In genomic region chr12:6850796-6851152, GRCh38 we compare ENCODE assay signal across 8 cellular contexts. TPM values are rescaled to one million over a fixed set of nuclear protein-coding genes. Genes with fewer than 3 reads are reported as not detected.
DNase-seq lines count a peak whose midpoint lies in the region; ATAC-seq and TF ChIP-seq lines count a peak whose summit lies in the region.

No MANE protein-coding gene starts in this region.

- H3F3A ChIP-seq in SK-N-SH (replicated peaks; ENCODE audit: insufficient read depth), result peaks cover 21% of the 10 kb centered on the region

- H3K27ac Mint-ChIP-seq in activated CD4-positive, alpha-beta memory T cell treated with anti-CD3 and anti-CD28 coated beads for 36 hours, result peak overlapping the region; percentile 98
- no peak overlapping the region for H3K27ac Mint-ChIP-seq in stimulated activated memory B cell treated with anti-CD40 and anti-IgM and Interleukin-4, amounts not matched to agents 10 μg/mL and 1 μg/mL and 100 μg/mL, for 72 hours

- H3K4me1 ChIP-seq in SK-N-SH (ENCODE audit: control insufficient read depth in 1 of 2, insufficient read depth in 2 of 2, low read depth in 1 of 2, low read length in 1 of 2) (peaks cover 7 to 17% of the 10 kb centered on the region in 2 experiments), iPS DF 6.9 (ENCODE audit: control insufficient read depth, insufficient read depth, low read length) (peaks cover 2% of the 10 kb centered on the region; the same call in 1 of the 2 replicates)

- no peaks in the 10 kb centered on the region for H3K9me3 ChIP-seq in SK-N-SH
- no peaks in the 10 kb centered on the region for H3K9me3 ChIP-seq in iPS DF 6.9 (ENCODE audit: control insufficient read depth, insufficient read depth, low read length)

- DNase-seq in SK-N-SH (no peak), iPS DF 6.9 (ENCODE audit: low read depth, low spot score) (no peak), NCI-H146 treated with DMSO at 0.1 percent for 48 hours (lab: John Stamatoyannopoulos, UW; ENCODE audit: unreplicated experiment) (no peak), erythroblast (lab: John Stamatoyannopoulos, UW) (no peak)
- no peak for DNase-seq in activated CD4-positive, alpha-beta memory T cell treated with anti-CD3 and anti-CD28 coated beads for 36 hours

- H3K9me3 Mint-ChIP-seq in activated CD4-positive, alpha-beta memory T cell treated with anti-CD3 and anti-CD28 coated beads for 36 hours, result no peaks in the 10 kb centered on the region
- H3K9me3 Mint-ChIP-seq in stimulated activated memory B cell treated with anti-CD40 and anti-IgM and Interleukin-4, amounts not matched to agents 10 μg/mL and 1 μg/mL and 100 μg/mL, for 72 hours, result no peaks in the 10 kb centered on the region

- TF ChIP-seq EP300 in SK-N-SH (IDR thresholded peaks at IDR 0.05; ENCODE audit: borderline replicate concordance in 1 of 2, low read depth in 1 of 2, low read length in 1 of 2), result no peak

- intact Hi-C loops in activated CD4-positive, alpha-beta memory T cell treated with anti-CD3 and anti-CD28 coated beads for 36 hours (cut with micrococcal nuclease), result loop anchor here (1.0 to 5.0 kb wide), 4 partner anchors 161 to 423 kb away; partner anchors contain the start of genes CHD4, MRPL51 and ZNF384

- no peak for ATAC-seq in SK-N-SH treated with all-trans-retinoic acid at 6 μM for 48 hours
- no peak for ATAC-seq in stimulated activated memory B cell treated with anti-CD40 and anti-IgM and Interleukin-4, amounts not matched to agents 10 μg/mL and 1 μg/mL and 100 μg/mL, for 72 hours
- no peak for ATAC-seq in HG02759 (IDR thresholded peaks at IDR 0.05; ENCODE audit: unreplicated experiment)

- no peaks in the 10 kb centered on the region for H3K27me3 ChIP-seq in SK-N-SH (ENCODE audit: insufficient read depth)
- no peaks in the 10 kb centered on the region for H3K27me3 ChIP-seq in iPS DF 6.9 (ENCODE audit: control insufficient read depth, insufficient read depth, low read length)

- H3K36me3 Mint-ChIP-seq in activated CD4-positive, alpha-beta memory T cell treated with anti-CD3 and anti-CD28 coated beads for 36 hours, result peaks cover 27% of the 10 kb centered on the region
- H3K36me3 Mint-ChIP-seq in stimulated activated memory B cell treated with anti-CD40 and anti-IgM and Interleukin-4, amounts not matched to agents 10 μg/mL and 1 μg/mL and 100 μg/mL, for 72 hours, result peaks cover 9% of the 10 kb centered on the region

- CTCF ChIA-PET in SK-N-SH (lab: Yijun Ruan, JAX), result interaction anchor here (1.2 to 19.4 kb wide), 6 partner anchors 8 to 287 kb away, joined by 3 to 225 read pairs (median 15); partner anchors contain the start of genes GNB3, MLF2, P3H3 and SPSB2
- CTCF ChIA-PET in activated CD4-positive, alpha-beta memory T cell treated with anti-CD3 and anti-CD28 coated beads for 36 hours (lab: Charles Lee), result interaction anchor here (0.9 to 6.5 kb wide), 10 partner anchors 9 to 232 kb away, joined by 3 to 74 read pairs (median 14); partner anchors contain the start of genes MLF2, SPSB2 and TPI1

- H4K20me1 ChIP-seq in SK-N-SH (ENCODE audit: insufficient read depth), result no peaks in the 10 kb centered on the region; the same call in 1 of the 2 replicates

- peaks cover 29% of the 10 kb centered on the region for H3K4me1 Mint-ChIP-seq in activated CD4-positive, alpha-beta memory T cell treated with anti-CD3 and anti-CD28 coated beads for 36 hours (ENCODE audit: low read depth)
- peaks cover 57% of the 10 kb centered on the region for H3K4me1 Mint-ChIP-seq in stimulated activated memory B cell treated with anti-CD40 and anti-IgM and Interleukin-4, amounts not matched to agents 10 μg/mL and 1 μg/mL and 100 μg/mL, for 72 hours

- POLR2A ChIA-PET in SK-N-SH (lab: Yijun Ruan, JAX), result interaction anchor here (0.8 to 3.4 kb wide), 11 partner anchors 10 to 162 kb away, joined by 3 to 57 read pairs (median 15); partner anchors contain the start of genes C12orf57, COPS7A, GNB3 and P3H3
- POLR2A ChIA-PET in activated CD4-positive, alpha-beta memory T cell treated with anti-CD3 and anti-CD28 coated beads for 36 hours (lab: Charles Lee), result interaction anchor here (1.0 to 5.0 kb wide), 15 partner anchors 8 to 318 kb away, joined by 4 to 94 read pairs (median 7); partner anchors contain the start of genes C12orf57, CD4, COPS7A and GAPDH

- H3K4me3 ChIP-seq in SK-N-SH (ENCODE audit: low read depth in 2 of 2, low read length in 1 of 2) (peak overlapping the region; percentile 70 to 76), iPS DF 6.9 (ENCODE audit: low read length) (peak overlapping the region; percentile 83; the same call in 1 of the 2 replicates)

- peak overlapping the region; percentile 95 for H3K4me3 Mint-ChIP-seq in activated CD4-positive, alpha-beta memory T cell treated with anti-CD3 and anti-CD28 coated beads for 36 hours
- peak overlapping the region; percentile 55 for H3K4me3 Mint-ChIP-seq in stimulated activated memory B cell treated with anti-CD40 and anti-IgM and Interleukin-4, amounts not matched to agents 10 μg/mL and 1 μg/mL and 100 μg/mL, for 72 hours

- TF ChIP-seq RAD21 in SK-N-SH (IDR thresholded peaks at IDR 0.05; ENCODE audit: low read length), result no peak

- 31% methylated on average over 9 of the region's 16 CpGs for WGBS in SK-N-SH (ENCODE audit: low lambda C conversion rate)
- no CpG with 5 or more reads among the region's 16 CpGs for WGBS in iPS DF 6.9 (ENCODE audit: insufficient coverage, insufficient read length)

- H3K27me3 Mint-ChIP-seq in activated CD4-positive, alpha-beta memory T cell treated with anti-CD3 and anti-CD28 coated beads for 36 hours, result no peaks in the 10 kb centered on the region
- no peaks in the 10 kb centered on the region for H3K27me3 Mint-ChIP-seq in stimulated activated memory B cell treated with anti-CD40 and anti-IgM and Interleukin-4, amounts not matched to agents 10 μg/mL and 1 μg/mL and 100 μg/mL, for 72 hours

- H3K36me3 ChIP-seq in SK-N-SH (replicated peaks in 1 of 2; ENCODE audit: control insufficient read depth in 1 of 2, insufficient read depth in 2 of 2, low read length in 1 of 2) (peaks cover 28 to 37% of the 10 kb centered on the region in 2 experiments), iPS DF 6.9 (ENCODE audit: control insufficient read depth, insufficient read depth, low read length) (peaks cover 19% of the 10 kb centered on the region; the same call in 1 of the 2 replicates)

- TF ChIP-seq CTCF in SK-N-SH (IDR thresholded peaks at IDR 0.05), result no peak

- H3K9me2 ChIP-seq in SK-N-SH, result no peaks in the 10 kb centered on the region

- H3K27ac ChIP-seq in SK-N-SH (ENCODE audit: low read depth in 2 of 2, low read length in 1 of 2) (peak overlapping the region; percentile 41 to 73; a peak in 1 of 4 replicates), iPS DF 6.9 (ENCODE audit: low read length) (no peak overlapping the region)

- H3K79me2 ChIP-seq in SK-N-SH (ENCODE audit: insufficient read depth), result peaks cover 68% of the 10 kb centered on the region

- H3K9ac ChIP-seq in SK-N-SH, result peak overlapping the region; percentile 59; the same call in 1 of the 2 replicates

- no peak overlapping the region for H2AFZ ChIP-seq in SK-N-SH (ENCODE audit: low read depth)

- no peak for TF ChIP-seq POLR2A in erythroblast (IDR thresholded peaks at IDR 0.05; ENCODE audit: low read length)

- H3K4me2 ChIP-seq in SK-N-SH, result peak overlapping the region; percentile 77

TF ChIP-seq in SK-N-SH, 30 proteins besides CTCF, POLR2A, EP300 and RAD21 (continues in another document):
- TF ChIP-seq POLR2AphosphoS5 (IDR thresholded peaks at IDR 0.05; ENCODE audit: low read depth, low read length) (no peak), EZH2phosphoT487 (IDR thresholded peaks at IDR 0.05; ENCODE audit: borderline replicate concordance, low read depth) (no peak), NFIC (IDR thresholded peaks at IDR 0.05; ENCODE audit: borderline replicate concordance) (no peak), RCOR1 (IDR thresholded peaks at IDR 0.05; ENCODE audit: low read length) (no peak), CHD2 (IDR thresholded peaks at IDR 0.05; ENCODE audit: low read length, partially characterized antibody) (no peak)

TF ChIP-seq in SK-N-SH treated with all-trans-retinoic acid at 6 μM for 48 hours, 23 proteins besides CTCF, POLR2A, EP300 and RAD21 (continues in another document):
- TF ChIP-seq GLIS3 (CRISPR knock-in tag; IDR thresholded peaks at IDR 0.05), result no peak
- TF ChIP-seq ISL1 (CRISPR knock-in tag; IDR thresholded peaks at IDR 0.05), result no peak
- no peak for TF ChIP-seq ZFP3 (CRISPR knock-in tag; IDR thresholded peaks at IDR 0.05)
- TF ChIP-seq BACH2 (CRISPR knock-in tag; IDR thresholded peaks at IDR 0.05; ENCODE audit: borderline replicate concordance), result no peak
- no peak for TF ChIP-seq PPARA (CRISPR knock-in tag; IDR thresholded peaks at IDR 0.05; ENCODE audit: borderline replicate concordance)

RNA-seq across cellular contexts. Expression of gene CDCA3, which starts 0.3 kb away (rescaled TPM):
- polyA plus RNA-seq in SK-N-SH (2012; rRNA removed), result 33.0 and 34.0 TPM in 2 replicates
- 18.8 and 25.0 TPM in 2 replicates for polyA plus RNA-seq in SK-N-SH (2012; cell fraction: cytosol; rRNA removed)
- 49.3 and 55.0 TPM in 2 replicates for polyA plus RNA-seq in SK-N-SH (2012; cell fraction: nucleus; rRNA removed)
- 10 to 100 TPM; 80.3 to 87.8 TPM for total RNA-seq in activated CD4-positive, alpha-beta memory T cell treated with anti-CD3 and anti-CD28 coated beads for 36 hours

RNA-seq across cellular contexts. Expression of gene USP5, which starts 1.2 kb away (rescaled TPM):
- 97.2 and 100 TPM in 2 replicates for polyA plus RNA-seq in SK-N-SH (2012; rRNA removed)
- polyA plus RNA-seq in SK-N-SH (2012; cell fraction: cytosol; rRNA removed), result 46.4 and 64.2 TPM in 2 replicates
- 203 and 208 TPM in 2 replicates for polyA plus RNA-seq in SK-N-SH (2012; cell fraction: nucleus; rRNA removed)
- total RNA-seq in activated CD4-positive, alpha-beta memory T cell treated with anti-CD3 and anti-CD28 coated beads for 36 hours, result 100 to 1,000 TPM; 125 to 130 TPM

RNA-seq across cellular contexts. Expression of gene GNB3, which starts 10.0 kb away (rescaled TPM):
- polyA plus RNA-seq in SK-N-SH (2012; rRNA removed), result 12.9 and 13.8 TPM in 2 replicates
- 1.6 and 3.0 TPM in 2 replicates for polyA plus RNA-seq in SK-N-SH (2012; cell fraction: cytosol; rRNA removed)
- polyA plus RNA-seq in SK-N-SH (2012; cell fraction: nucleus; rRNA removed), result 93.1 and 96.5 TPM in 2 replicates
- under 1 TPM; 0.22 to 0.78 TPM for total RNA-seq in activated CD4-positive, alpha-beta memory T cell treated with anti-CD3 and anti-CD28 coated beads for 36 hours

RNA-seq across cellular contexts. Expression of gene TPI1, which starts 16.6 kb away (rescaled TPM):
- 1,175 and 1,316 TPM in 2 replicates for polyA plus RNA-seq in SK-N-SH (2012; rRNA removed)
- polyA plus RNA-seq in SK-N-SH (2012; cell fraction: cytosol; rRNA removed), result 1,053 and 1,239 TPM in 2 replicates
- 674 and 733 TPM in 2 replicates for polyA plus RNA-seq in SK-N-SH (2012; cell fraction: nucleus; rRNA removed)
- total RNA-seq in activated CD4-positive, alpha-beta memory T cell treated with anti-CD3 and anti-CD28 coated beads for 36 hours, result 1,000 to 10,000 TPM; 1,432 to 1,495 TPM

RNA-seq across cellular contexts. Expression of gene SPSB2, which starts 22.3 kb away (rescaled TPM):
- polyA plus RNA-seq in SK-N-SH (2012; rRNA removed), result 16.9 and 19.6 TPM in 2 replicates
- polyA plus RNA-seq in SK-N-SH (2012; cell fraction: cytosol; rRNA removed), result 9.4 and 14.5 TPM in 2 replicates
- polyA plus RNA-seq in SK-N-SH (2012; cell fraction: nucleus; rRNA removed), result 19.3 and 25.6 TPM in 2 replicates
- total RNA-seq in activated CD4-positive, alpha-beta memory T cell treated with anti-CD3 and anti-CD28 coated beads for 36 hours, result 1 to 10 TPM; 3.8 to 4.7 TPM
